In the genomic region with DNA sequence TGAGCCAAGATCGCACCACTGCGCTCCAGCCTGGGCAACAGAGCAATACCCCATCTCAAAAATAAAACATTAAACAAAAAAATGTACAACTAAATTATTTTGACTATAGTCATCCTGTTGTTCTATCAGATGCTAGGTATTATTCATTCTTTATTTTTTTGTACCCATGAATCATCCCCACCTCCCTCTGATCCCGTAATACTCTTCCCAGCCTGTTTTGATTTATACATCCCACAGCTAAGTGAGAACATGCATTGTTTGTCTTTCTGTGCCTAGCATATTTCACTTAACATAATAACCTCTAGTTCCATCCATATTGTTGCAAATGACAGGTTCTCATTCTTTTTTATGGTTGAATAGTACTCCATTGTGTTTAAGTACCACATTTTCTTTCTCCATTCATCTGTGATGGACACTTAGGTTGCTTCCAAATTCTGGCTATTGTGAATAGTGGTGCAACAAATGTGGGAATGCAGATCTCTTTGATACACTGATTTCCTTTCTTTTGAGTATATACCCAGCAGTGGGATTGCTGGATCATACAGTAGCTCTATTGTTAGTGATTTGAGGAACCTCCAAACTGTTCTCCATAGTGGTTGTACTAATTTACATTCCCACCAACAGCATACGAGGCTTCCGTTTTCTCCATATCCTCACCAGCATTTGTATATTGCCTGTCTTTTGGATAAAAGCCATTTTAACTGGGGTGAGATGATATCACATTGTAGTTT, we compare ENCODE assay signal across 15 cellular contexts.
"Had no signal": no experiment of that assay in that cellular context is flagged by ENCODE, and none has a peak within 500 bp of the region (broad histone marks: within the 10 kb centered on the region; RNA-seq: fewer than 3 reads in every experiment).

No MANE protein-coding gene starts in this region.

- H3K27me3 Mint-ChIP-seq: activated B cell treated with CpG ODN at 0.5 μM for 24 hours; activated CD4-positive, alpha-beta T cell treated with anti-CD3 and anti-CD28 coated beads, Interleukin-2, amount 10 ng/mL, durations not matched to agents 7 days and 5 days; activated naive CD4-positive, alpha-beta T cell treated with anti-CD3 and anti-CD28 coated beads, Interleukin-2, amount 50 U/mL, for 24 hours had no signal

- H3K9me3 ChIP-seq: breast epithelium, esophagus squamous epithelium had no signal

- H3K9me3 Mint-ChIP-seq: activated B cell treated with CpG ODN at 0.5 μM for 24 hours; activated CD4-positive, alpha-beta T cell treated with anti-CD3 and anti-CD28 coated beads, Interleukin-2, amount 10 ng/mL, durations not matched to agents 7 days and 5 days; activated naive CD4-positive, alpha-beta T cell treated with anti-CD3 and anti-CD28 coated beads, Interleukin-2, amount 50 U/mL, for 24 hours; activated T-helper 2 cell treated with anti-CD3 and anti-CD28 coated beads, Interferon-gamma antibody, Interleukin-2, Interleukin-4, amounts not matched to agents 10 μg/mL and 5 μg/mL and 100 μg/mL, durations not matched to agents 14 hours and 24 hours and 36 hours; T-helper 1 cell treated with Interleukin-12 subunit alpha and Interleukin-12 subunit beta and Interleukin-4 antibody, amounts not matched to agents 30 μg/mL and 1 μg/mL, for 36 hours had no signal

- H3K27me3 ChIP-seq: breast epithelium, dorsolateral prefrontal cortex, esophagus squamous epithelium, hepatocyte had no signal

- DNase-seq: activated B cell treated with CpG ODN at 0.5 μM for 24 hours; activated CD4-positive, alpha-beta T cell treated with anti-CD3 and anti-CD28 coated beads, Interleukin-2, amount 10 ng/mL, durations not matched to agents 7 days and 5 days; activated CD8-positive, alpha-beta memory T cell treated with anti-CD3 and anti-CD28 coated beads for 24 hours; activated T-cell treated with anti-CD3 and anti-CD28 coated beads for 4 hours; amygdala; dorsolateral prefrontal cortex; esophagus squamous epithelium; stimulated activated CD4-positive, alpha-beta T cell treated with anti-CD3 and anti-CD28 coated beads, Interleukin-2, amount 100 ng/mL, for 48 hours; stimulated activated naive CD4-positive, alpha-beta T cell treated with Interleukin-2 at 50 U/mL for 16 hours; trophoblast cell had no signal

- H3K4me3 Mint-ChIP-seq: activated B cell treated with CpG ODN at 0.5 μM for 24 hours; activated CD4-positive, alpha-beta T cell treated with anti-CD3 and anti-CD28 coated beads, Interleukin-2, amount 10 ng/mL, durations not matched to agents 7 days and 5 days; activated naive CD4-positive, alpha-beta T cell treated with anti-CD3 and anti-CD28 coated beads, Interleukin-2, amount 50 U/mL, for 24 hours; T-helper 1 cell treated with Interleukin-12 subunit alpha and Interleukin-12 subunit beta and Interleukin-4 antibody, amounts not matched to agents 30 μg/mL and 1 μg/mL, for 36 hours had no signal

- H3K4me1 Mint-ChIP-seq: activated B cell treated with CpG ODN at 0.5 μM for 24 hours; activated naive CD4-positive, alpha-beta T cell treated with anti-CD3 and anti-CD28 coated beads, Interleukin-2, amount 50 U/mL, for 24 hours had no signal

- H2AFZ ChIP-seq: hepatocyte had no signal

- H3K27ac Mint-ChIP-seq: activated B cell treated with CpG ODN at 0.5 μM for 24 hours; activated CD4-positive, alpha-beta T cell treated with anti-CD3 and anti-CD28 coated beads, Interleukin-2, amount 10 ng/mL, durations not matched to agents 7 days and 5 days; activated naive CD4-positive, alpha-beta T cell treated with anti-CD3 and anti-CD28 coated beads, Interleukin-2, amount 50 U/mL, for 24 hours; activated T-helper 2 cell treated with anti-CD3 and anti-CD28 coated beads, Interferon-gamma antibody, Interleukin-2, Interleukin-4, amounts not matched to agents 10 μg/mL and 5 μg/mL and 100 μg/mL, durations not matched to agents 14 hours and 24 hours and 36 hours; T-helper 1 cell treated with Interleukin-12 subunit alpha and Interleukin-12 subunit beta and Interleukin-4 antibody, amounts not matched to agents 30 μg/mL and 1 μg/mL, for 36 hours had no signal

- H3K4me3 ChIP-seq: breast epithelium, dorsolateral prefrontal cortex, esophagus squamous epithelium, hepatocyte had no signal

- H3K27ac ChIP-seq: breast epithelium, esophagus squamous epithelium, hepatocyte had no signal

- H3K4me2 ChIP-seq: hepatocyte had no signal

- H3K4me1 ChIP-seq: breast epithelium had no signal
